Comparison of ENCODE assay signal across 9 cellular contexts in the genomic region with DNA sequence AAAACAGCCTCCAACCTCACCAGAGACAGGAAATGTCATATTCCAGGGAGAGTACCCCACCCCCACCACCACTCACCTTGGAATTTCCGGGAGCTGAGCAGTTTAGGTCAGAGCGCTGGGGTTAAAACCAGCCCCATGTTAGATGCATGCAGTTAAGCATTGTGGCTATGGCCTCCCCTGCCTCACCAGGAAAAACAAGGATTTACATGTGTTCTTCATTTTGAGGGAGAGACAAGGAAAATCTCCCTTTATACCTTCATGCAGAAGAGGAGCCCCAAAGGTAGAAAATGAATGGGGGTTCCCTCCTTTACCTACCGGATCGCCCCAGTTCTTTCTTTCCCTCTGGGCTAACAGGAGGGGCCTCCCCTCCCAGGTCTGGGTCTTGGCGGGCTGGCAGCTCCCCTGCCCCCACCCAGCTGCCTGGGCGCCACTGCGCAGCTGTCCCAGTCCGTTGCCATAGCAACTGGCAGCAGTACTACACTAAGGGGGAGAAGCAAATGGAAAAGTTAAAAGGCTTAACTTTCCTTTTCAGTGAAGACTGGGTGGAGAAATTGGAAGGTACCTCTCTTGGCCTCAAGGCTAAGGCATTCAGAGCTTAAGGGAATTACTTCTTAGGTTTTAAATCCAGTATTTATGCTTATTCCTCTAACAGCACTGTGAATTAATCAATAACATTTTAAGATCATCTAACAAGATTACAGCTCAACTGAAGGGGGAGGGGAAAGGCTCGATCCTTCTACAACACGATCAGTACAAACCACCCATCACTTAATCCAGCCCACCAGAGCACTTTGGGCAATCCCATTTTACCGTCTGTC. TPM values are rescaled to one million over a fixed set of nuclear protein-coding genes. Genes with fewer than 3 reads are reported as not detected.
DNase-seq lines count a peak whose midpoint lies in the region; ATAC-seq, FAIRE-seq and TF ChIP-seq lines count a peak whose summit lies in the region.
"Had no signal": no experiment of that assay in that cellular context is flagged by ENCODE, and none has a peak within 500 bp of the region (broad histone marks: within the 10 kb centered on the region; RNA-seq: fewer than 3 reads in every experiment).

No MANE protein-coding gene starts in this region.

- H3K4me3 Mint-ChIP-seq in CD4-positive, alpha-beta memory T cell: peak overlapping the region in 1 of 8 donors; percentile 51

- POLR2A ChIA-PET in CD4-positive, alpha-beta memory T cell (lab: Charles Lee; ENCODE audit: partially characterized antibody): interaction anchor here (0.6 to 2.2 kb wide), 3 partner anchors 15 to 22 kb away, joined by 3 to 13 read pairs (median 4); a partner anchor contains a TSS

- no peaks in the 10 kb centered on the region for H3K27me3 ChIP-seq in CD4-positive, alpha-beta memory T cell (ENCODE audit: insufficient read depth, low read length)
- H3K27me3 ChIP-seq in Karpas-422 (ENCODE audit: low read length) (no peaks in the 10 kb centered on the region), SJCRH30 (no peaks in the 10 kb centered on the region), pancreas (no peaks in the 10 kb centered on the region)

- H3K79me2 ChIP-seq in Karpas-422 (ENCODE audit: low read length): peaks cover 44% of the 10 kb centered on the region

- peak in 4 of 5 donors; percentile 17 to 53 (median 40) for DNase-seq in CD4-positive, alpha-beta memory T cell
- DNase-seq in Karpas-422: peak; percentile 85
- DNase-seq in SJCRH30: peak; percentile 96
- DNase-seq in left cardiac atrium: peak; percentile 84
- DNase-seq in pancreas: peak; percentile 75 to 89 (median 83)
- no peak for DNase-seq in NOMO-1 treated with DMSO at 0.1 percent for 48 hours (lab: John Stamatoyannopoulos, UW; ENCODE audit: unreplicated experiment)

- peak overlapping the region; percentile 78 for H3K4me2 ChIP-seq in Karpas-422 (ENCODE audit: low read depth, low read length, poor library complexity, severe bottlenecking)

- peaks cover 11 to 26% (median 16%) of the 10 kb centered on the region in 4 donors for H3K4me1 Mint-ChIP-seq in CD4-positive, alpha-beta memory T cell

- H3K27ac Mint-ChIP-seq in CD4-positive, alpha-beta memory T cell: peak overlapping the region in 4 of 7 donors; percentile 28 to 57 (median 46)

- no peak for FAIRE-seq in pancreas (lab: Jason Lieb, UNC)

- peaks cover 19% of the 10 kb centered on the region for H3K36me3 ChIP-seq in CD4-positive, alpha-beta memory T cell (ENCODE audit: insufficient read depth, low read length)
- peaks cover 20% of the 10 kb centered on the region for H3K36me3 ChIP-seq in Karpas-422 (ENCODE audit: insufficient read depth, low read length)
- peaks cover 32% of the 10 kb centered on the region for H3K36me3 ChIP-seq in SJCRH30
- no peaks in the 10 kb centered on the region for H3K36me3 ChIP-seq in pancreas

- H3K9ac ChIP-seq in Karpas-422 (ENCODE audit: low read length): peak overlapping the region; percentile 56

- 0 out of 2 replicates have a peak overlapping the region, but pooled peaks have one; percentile 29 for H2AFZ ChIP-seq in Karpas-422 (ENCODE audit: low read length)

- peaks cover 21 to 25% of the 10 kb centered on the region in 2 donors for H3K36me3 Mint-ChIP-seq in CD4-positive, alpha-beta memory T cell

- H3K9me3 Mint-ChIP-seq in CD4-positive, alpha-beta memory T cell: no peaks in the 10 kb centered on the region

- H3K27me3 Mint-ChIP-seq in CD4-positive, alpha-beta memory T cell: no peaks in the 10 kb centered on the region

- H3K9me3 ChIP-seq in CD4-positive, alpha-beta memory T cell (ENCODE audit: control insufficient read depth in 1 of 2, low read length in 2 of 2): no peaks in the 10 kb centered on the region
- H3K9me3 ChIP-seq in Karpas-422 (ENCODE audit: low read length) (no peaks in the 10 kb centered on the region), SJCRH30 (replicated peaks) (no peaks in the 10 kb centered on the region), pancreas (no peaks in the 10 kb centered on the region)

- CTCF ChIA-PET in CD4-positive, alpha-beta memory T cell (lab: Charles Lee; ENCODE audit: partially characterized antibody): interaction anchor here (0.8 to 1.8 kb wide), 5 partner anchors 33 to 120 kb away, joined by 3 to 5 read pairs (median 4); no protein-coding TSS in a partner anchor

- H3K9me2 ChIP-seq in Karpas-422 (replicated peaks; ENCODE audit: insufficient read depth, low read length): no peaks in the 10 kb centered on the region

- TF ChIP-seq CTCF in pancreas (IDR thresholded peaks at IDR 0.05): no peak

- H3K4me3 ChIP-seq in CD4-positive, alpha-beta memory T cell (ENCODE audit: low read length in 2 of 2): no peak overlapping the region
- H3K4me3 ChIP-seq in Karpas-422 (ENCODE audit: low read length) (peak overlapping the region; percentile 55), SJCRH30 (peak overlapping the region; percentile 59), pancreas (peak overlapping the region; percentile 15 to 57 (median 32))

- WGBS in pancreas, 2 donors: 2 to 3% methylated on average over 11 of the region's 11 CpGs

- no peak overlapping the region for H3K27ac ChIP-seq in CD4-positive, alpha-beta memory T cell (ENCODE audit: low read depth, low read length)
- H3K27ac ChIP-seq in Karpas-422 (ENCODE audit: low read length): peak overlapping the region; percentile 75
- H3K27ac ChIP-seq in SJCRH30: peak overlapping the region; percentile 96
- H3K27ac ChIP-seq in angular gyrus (ENCODE audit: low read depth, low read length): peak overlapping the region; percentile 80
- peak overlapping the region; percentile 43 to 90 (median 80) for H3K27ac ChIP-seq in pancreas
- H3K27ac ChIP-seq: HL-60 had no signal

- peaks cover 22% of the 10 kb centered on the region for H3K4me1 ChIP-seq in CD4-positive, alpha-beta memory T cell (ENCODE audit: insufficient read depth, low read length)
- peaks cover 54% of the 10 kb centered on the region for H3K4me1 ChIP-seq in Karpas-422 (ENCODE audit: low read length)
- H3K4me1 ChIP-seq in SJCRH30: peaks cover 32% of the 10 kb centered on the region
- H3K4me1 ChIP-seq in pancreas: peaks cover 0 to 17% (median 11%) of the 10 kb centered on the region in 3 donors

- no peaks in the 10 kb centered on the region for H4K20me1 ChIP-seq in Karpas-422 (ENCODE audit: insufficient read depth, low read depth, low read length)

- peak; percentile 80 for ATAC-seq in GM21447 (IDR thresholded peaks at IDR 0.05; ENCODE audit: unreplicated experiment)
- peak; percentile 95 to 97 for ATAC-seq in left cardiac atrium
- ATAC-seq in pancreas: peak; percentile 97 to 98 (median 98)

- intact Hi-C loops in CD4-positive, alpha-beta memory T cell (cut with micrococcal nuclease): loop anchor here (5.0 kb wide), 1 partner anchor 33 kb away; no protein-coding TSS in a partner anchor
- intact Hi-C loops in left cardiac atrium (cut with DNase I): loop anchor here in 1 of 2 donors (10.0 kb wide), 1 partner anchor 105 kb away; a partner anchor contains a TSS
- intact Hi-C loops in pancreas (cut with DNase I): loop anchor here in 1 of 3 donors (10.0 kb wide), 1 partner anchor 105 kb away; a partner anchor contains a TSS

RNA-seq across cellular contexts. Expression of a gene that starts 20.5 kb away (rescaled TPM):
- total RNA-seq in CD4-positive, alpha-beta memory T cell: 10 to 100 TPM; 71.0 to 76.3 TPM
- polyA plus RNA-seq in CD4-positive, alpha-beta memory T cell: 10 to 100 TPM; 13.3 to 19.2 TPM
- 25.2 and 41.0 TPM in 2 replicates for total RNA-seq in Karpas-422 (2014; rRNA removed; shearing (Covaris generic); ENCODE audit: low replicate concordance)
- 140 and 158 TPM in 2 replicates for total RNA-seq in SJCRH30 (2014; rRNA removed; shearing (Covaris generic))
- total RNA-seq in left cardiac atrium (10 to 100 TPM; 50.8 to 55.7 TPM), pancreas (10 to 100 TPM; 22.7 to 41.4 (median 31.8) TPM)
- 10 to 100 TPM in 1 of 2 donors, 1 to 10 TPM in 1; 5.9 to 10.0 TPM for polyA plus RNA-seq in pancreas

RNA-seq across cellular contexts. Expression of a gene that starts 21.1 kb away (rescaled TPM):
- 1,000 to 10,000 TPM in 1 of 2 experiments, 100 to 1,000 TPM in 1; 986 to 1,061 TPM for total RNA-seq in CD4-positive, alpha-beta memory T cell
- polyA plus RNA-seq in CD4-positive, alpha-beta memory T cell: 100 to 1,000 TPM; 756 to 958 TPM
- total RNA-seq in Karpas-422 (2014; rRNA removed; shearing (Covaris generic); ENCODE audit: low replicate concordance): 249 and 260 TPM in 2 replicates
- 1,766 and 1,801 TPM in 2 replicates for total RNA-seq in SJCRH30 (2014; rRNA removed; shearing (Covaris generic))
- 100 to 1,000 TPM; 431 to 588 TPM for total RNA-seq in left cardiac atrium
- total RNA-seq in pancreas: 100 to 1,000 TPM; 266 to 784 (median 527) TPM
- polyA plus RNA-seq in pancreas: 100 to 1,000 TPM; 477 to 641 TPM

RNA-seq across cellular contexts. Expression of a gene that starts 41.4 kb away (rescaled TPM):
- total RNA-seq in CD4-positive, alpha-beta memory T cell: not detected
- under 1 TPM in 1 of 2 donors, not detected in 1; 0.25 TPM for polyA plus RNA-seq in CD4-positive, alpha-beta memory T cell
- not detected in 2 replicates for total RNA-seq in Karpas-422 (2014; rRNA removed; shearing (Covaris generic); ENCODE audit: low replicate concordance)
- not detected in 2 replicates for total RNA-seq in SJCRH30 (2014; rRNA removed; shearing (Covaris generic))
- total RNA-seq in left cardiac atrium: 1 to 10 TPM; 1.0 to 1.6 TPM
- under 1 TPM in 5 of 6 donors, not detected in 1; 0.16 to 0.58 (median 0.47) TPM for total RNA-seq in pancreas
- polyA plus RNA-seq in pancreas: under 1 TPM; 0.28 to 0.34 TPM

Comparison
In these comparisons a context has a peak if more than half of its experiments do, and no peak if none do; other contexts are left out.
1. H3K4me3 ChIP-seq: peak in Karpas-422 (single experiment), SJCRH30 (single experiment) and pancreas (4 of 4); none in CD4-positive, alpha-beta memory T cell (0 of 2).
2. Peak in every context shown above with its lines, with median percentiles within 50 percentile points of each other: ATAC-seq.